ENCODE assay signal across 20 cellular contexts in the genomic region with DNA sequence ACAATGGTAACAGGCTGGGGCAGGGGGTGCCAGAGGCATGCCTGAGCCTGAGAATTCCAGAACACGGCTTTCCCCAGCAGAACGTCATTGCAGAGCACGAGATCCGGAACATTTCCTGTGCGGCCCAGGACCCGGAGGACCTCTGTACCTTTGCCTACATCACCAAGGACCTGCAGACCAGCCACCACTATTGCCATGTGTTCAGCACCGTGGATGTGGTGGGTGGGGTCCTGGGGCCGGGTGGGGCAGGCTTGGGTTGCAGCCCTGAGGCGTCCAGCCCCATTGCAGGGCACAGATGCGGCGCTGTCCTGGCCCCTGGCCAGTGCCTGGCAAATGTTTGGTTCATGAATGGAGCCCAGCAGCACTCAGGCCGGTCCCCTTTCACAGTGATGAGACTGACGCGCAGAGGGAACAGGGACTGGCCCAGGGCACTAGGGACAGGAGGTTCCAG. TPM values are rescaled to one million over a fixed set of nuclear protein-coding genes. Genes with fewer than 3 reads are reported as not detected.
DNase-seq lines count a peak whose midpoint lies in the region; ATAC-seq, FAIRE-seq and TF ChIP-seq lines count a peak whose summit lies in the region.
"Had no signal": no experiment of that assay in that cellular context is flagged by ENCODE, and none has a peak within 500 bp of the region (broad histone marks: within the 10 kb centered on the region; RNA-seq: fewer than 3 reads in every experiment).

No MANE protein-coding gene starts in this region.

- H3K36me3 Mint-ChIP-seq in T-helper 2 cell treated with Interferon-gamma antibody and Interleukin-4, amounts not matched to agents 5 μg/mL and 100 μg/mL, for 36 hours (ENCODE audit: low read depth): no peaks in the 10 kb centered on the region

- no peak for TF ChIP-seq CTCF in coronary artery (IDR thresholded peaks at IDR 0.05)

- H3K9me3 ChIP-seq in stomach smooth muscle (ENCODE audit: control insufficient read depth in 2 of 2, low read length in 2 of 2): no peaks in the 10 kb centered on the region
- H3K9me3 ChIP-seq: SJSA1 had no signal

- H3K9me3 Mint-ChIP-seq in T-helper 2 cell treated with Interferon-gamma antibody and Interleukin-4, amounts not matched to agents 5 μg/mL and 100 μg/mL, for 36 hours: no peaks in the 10 kb centered on the region
- H3K9me3 Mint-ChIP-seq: stimulated activated naive CD8-positive, alpha-beta T cell treated with anti-CD3 and anti-CD28 coated beads, Interleukin-15, Interleukin-2, amounts not matched to agents 100 ng/mL and 50 ng/mL, for 24 hours had no signal

- H3K9ac ChIP-seq in stomach smooth muscle (ENCODE audit: low read length in 2 of 2): no peak overlapping the region

- H3K4me1 ChIP-seq in stomach smooth muscle (ENCODE audit: control insufficient read depth, insufficient read depth, low read length): peaks cover 48% of the 10 kb centered on the region
- H3K4me1 ChIP-seq: SJSA1 had no signal

- H3K27ac ChIP-seq in coronary artery (no peak overlapping the region), stomach smooth muscle (ENCODE audit: low read length) (peak overlapping the region; percentile 66)
- H3K27ac ChIP-seq: SJSA1 had no signal

- H3K27ac Mint-ChIP-seq in T-helper 2 cell treated with Interferon-gamma antibody and Interleukin-4, amounts not matched to agents 5 μg/mL and 100 μg/mL, for 36 hours: no peak overlapping the region
- H3K27ac Mint-ChIP-seq: stimulated activated naive CD8-positive, alpha-beta T cell treated with anti-CD3 and anti-CD28 coated beads, Interleukin-15, Interleukin-2, amounts not matched to agents 100 ng/mL and 50 ng/mL, for 24 hours had no signal

- H3K4me3 Mint-ChIP-seq in T-helper 2 cell treated with Interferon-gamma antibody and Interleukin-4, amounts not matched to agents 5 μg/mL and 100 μg/mL, for 36 hours: no peak overlapping the region
- H3K4me3 Mint-ChIP-seq: stimulated activated naive CD8-positive, alpha-beta T cell treated with anti-CD3 and anti-CD28 coated beads, Interleukin-15, Interleukin-2, amounts not matched to agents 100 ng/mL and 50 ng/mL, for 24 hours had no signal

- DNase-seq in GM12892 (ENCODE audit: insufficient read length) (peak; percentile 5), coronary artery (ENCODE audit: low spot score) (peak; percentile 71), mesenteric fat pad (ENCODE audit: low spot score) (peak; percentile 84), CD1c-positive myeloid dendritic cell (ENCODE audit: extremely low spot score) (no peak)
- DNase-seq in T-helper 2 cell treated with Interferon-gamma antibody and Interleukin-4, amounts not matched to agents 5 μg/mL and 100 μg/mL, for 36 hours (ENCODE audit: low spot score): no peak
- DNase-seq: activated CD4-positive, alpha-beta T cell treated with anti-CD3 and anti-CD28 coated beads for 4 hours; foreskin fibroblast; GF-D8; KBM-7; NCI-H2107; NCI-H748 treated with DMSO at 0.1 percent for 48 hours; PC-3 had no signal

- peaks cover 81 to 89% of the 10 kb centered on the region in 2 donors for H3K36me3 ChIP-seq in stomach smooth muscle (ENCODE audit: control insufficient read depth in 2 of 2, insufficient read depth in 2 of 2, low read length in 2 of 2)

- no peak for TF ChIP-seq POLR2A in GM12892 (IDR thresholded peaks at IDR 0.05; ENCODE audit: low read depth, low read length)

- peaks cover 2% of the 10 kb centered on the region for H3K4me1 Mint-ChIP-seq in T-helper 2 cell treated with Interferon-gamma antibody and Interleukin-4, amounts not matched to agents 5 μg/mL and 100 μg/mL, for 36 hours (ENCODE audit: low read depth)

- no peak for ATAC-seq in HG02623 (IDR thresholded peaks at IDR 0.05; ENCODE audit: unreplicated experiment)
- ATAC-seq: PC-3 had no signal

- no peak overlapping the region for H3K4me3 ChIP-seq in coronary artery
- H3K4me3 ChIP-seq in stomach smooth muscle (ENCODE audit: low read length in 2 of 2): no peak overlapping the region
- H3K4me3 ChIP-seq: SJSA1 had no signal

- FAIRE-seq in GM12892 (lab: Jason Lieb, UNC): no peak
- FAIRE-seq: H1 had no signal

- no peaks in the 10 kb centered on the region for H3K27me3 ChIP-seq in stomach smooth muscle (ENCODE audit: control insufficient read depth in 1 of 2, insufficient read depth in 2 of 2, low read length in 2 of 2)
- H3K27me3 ChIP-seq: SJSA1 had no signal

- no peaks in the 10 kb centered on the region for H3K27me3 Mint-ChIP-seq in T-helper 2 cell treated with Interferon-gamma antibody and Interleukin-4, amounts not matched to agents 5 μg/mL and 100 μg/mL, for 36 hours (ENCODE audit: low read depth)
- H3K27me3 Mint-ChIP-seq: stimulated activated naive CD8-positive, alpha-beta T cell treated with anti-CD3 and anti-CD28 coated beads, Interleukin-15, Interleukin-2, amounts not matched to agents 100 ng/mL and 50 ng/mL, for 24 hours had no signal

RNA-seq across cellular contexts. Expression of a gene that starts 57.1 kb away (rescaled TPM):
- not detected for polyA plus RNA-seq in GM12892 (2012; ENCODE audit: missing spikeins)
- not detected for total RNA-seq in mesenteric fat pad
- total RNA-seq: H1, lung microvascular endothelial cell had no signal
- polyA plus RNA-seq: aorta, neural cell had no signal

Comparison
In these comparisons a context has a peak if more than half of its experiments do, and no peak if none do; other contexts are left out.
1. DNase-seq: peak in GM12892 (single experiment), coronary artery (single experiment) and mesenteric fat pad (single experiment); none in T-helper 2 cell treated with Interferon-gamma antibody and Interleukin-4, amounts not matched to agents 5 μg/mL and 100 μg/mL, for 36 hours (single experiment) and CD1c-positive myeloid dendritic cell (single experiment).